In the genomic region with DNA sequence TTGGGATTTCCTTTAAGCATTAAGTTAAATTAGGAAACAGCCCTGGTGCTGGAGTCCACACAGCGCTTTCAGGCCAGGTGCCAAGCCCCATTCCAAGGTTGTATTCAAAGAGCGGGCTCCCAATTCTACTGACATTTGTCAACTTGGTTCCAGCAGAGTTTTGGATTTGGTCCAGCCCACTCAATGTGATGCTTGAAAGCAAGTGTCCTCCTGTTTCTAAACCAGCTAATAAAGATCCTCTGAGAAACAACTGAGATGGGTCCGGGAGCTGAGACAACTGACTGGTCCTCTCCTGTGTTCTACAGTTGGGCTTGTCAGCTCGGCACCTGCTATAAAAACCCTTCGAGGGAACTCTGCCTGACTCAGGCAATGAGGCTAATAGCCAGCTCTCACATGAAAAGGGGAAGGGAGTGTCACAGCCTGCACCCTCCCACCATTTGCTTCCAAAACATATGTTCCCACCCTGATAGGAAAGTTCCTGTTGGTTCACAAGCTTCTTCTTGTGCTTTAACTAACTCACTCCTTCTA, we compare ENCODE assay signal across 8 cellular contexts. TPM values are rescaled to one million over a fixed set of nuclear protein-coding genes. Genes with fewer than 3 reads are reported as not detected.
DNase-seq lines count a peak whose midpoint lies in the region; ATAC-seq and TF ChIP-seq lines count a peak whose summit lies in the region.

No MANE protein-coding gene starts in this region.

- no peak overlapping the region for H3K27ac ChIP-seq in foreskin keratinocyte

- no peaks in the 10 kb centered on the region for H3K27me3 ChIP-seq in foreskin keratinocyte

- no peak for ATAC-seq in GM18520 (IDR thresholded peaks at IDR 0.05; ENCODE audit: unreplicated experiment)
- no peak for ATAC-seq in HG03521 (IDR thresholded peaks at IDR 0.05; ENCODE audit: unreplicated experiment)
- no peak for ATAC-seq in GM18858 (IDR thresholded peaks at IDR 0.05; ENCODE audit: unreplicated experiment)
- ATAC-seq in foreskin keratinocyte = no peak

- peaks cover 20% of the 10 kb centered on the region for H3K4me1 ChIP-seq in foreskin keratinocyte

- DNase-seq in DMS79 treated with DMSO at 0.1 percent for 48 hours (lab: John Stamatoyannopoulos, UW) = peak; percentile 62
- peak; percentile 22 for DNase-seq in NCI-H146 treated with DMSO at 0.1 percent for 48 hours (lab: John Stamatoyannopoulos, UW; ENCODE audit: unreplicated experiment)
- DNase-seq in astrocyte of the hippocampus (ENCODE audit: low read depth, low spot score) = peak; percentile 38
- DNase-seq in myocyte (ENCODE audit: low read depth) = peak; percentile 84
- DNase-seq in foreskin keratinocyte = no peak

- no peak for TF ChIP-seq CTCF in foreskin keratinocyte (conservative IDR thresholded peaks at IDR 0.05)

RNA-seq across cellular contexts. Expression of a gene that starts 11.4 kb away (rescaled TPM):
- 4.0 and 5.6 TPM in 2 replicates for total RNA-seq in myocyte
- 7.3 TPM for polyA plus RNA-seq in myocyte (2012)
- total RNA-seq in foreskin keratinocyte = 5.1 and 5.3 TPM in 2 replicates
- 1.6 and 1.7 TPM in 2 replicates for polyA plus RNA-seq in foreskin keratinocyte

Comparison
In these comparisons a context has a peak if more than half of its experiments do, and no peak if none do; other contexts are left out.
1. DNase-seq: peak in DMS79 treated with DMSO at 0.1 percent for 48 hours (single experiment), NCI-H146 treated with DMSO at 0.1 percent for 48 hours (single experiment), astrocyte of the hippocampus (single experiment) and myocyte (single experiment); none in foreskin keratinocyte (0 of 2).